Comparison of ENCODE assay signal across 8 cellular contexts in the genomic region with DNA sequence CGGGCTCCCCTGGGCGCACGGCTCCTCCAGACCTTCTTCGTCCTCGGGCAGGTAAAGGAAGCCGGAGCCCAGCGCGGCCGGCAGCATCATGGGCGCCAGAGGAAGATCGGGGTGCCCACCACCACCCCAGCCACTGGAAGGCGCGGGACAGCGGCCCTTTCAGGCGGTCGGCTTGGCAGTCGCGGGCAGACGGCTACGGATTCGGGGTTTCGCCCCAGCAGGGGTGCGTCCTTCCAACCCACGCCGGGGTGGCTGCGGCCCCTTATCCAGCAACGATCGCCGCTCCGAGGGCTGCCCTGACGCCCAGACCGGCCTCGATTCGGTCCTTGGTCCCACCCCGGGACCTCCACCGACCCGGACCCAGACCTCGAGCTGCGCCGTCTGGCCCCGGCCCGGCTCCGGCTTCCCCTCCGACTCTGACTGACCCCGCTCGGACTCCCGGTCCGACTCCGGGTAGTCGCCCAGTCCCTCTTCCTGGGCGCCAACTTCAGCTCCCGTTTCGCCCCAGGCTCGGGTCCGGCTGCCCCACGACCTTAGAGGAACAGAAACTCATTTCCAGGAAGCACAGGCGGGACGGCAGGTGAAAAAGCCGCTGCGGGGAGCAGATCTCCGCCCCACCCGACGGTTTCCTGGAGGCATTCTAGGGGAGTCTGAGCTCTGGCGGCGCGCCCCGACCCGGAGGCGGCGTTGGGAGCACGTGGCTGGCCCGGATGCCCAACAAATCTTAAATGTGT. TPM values are rescaled to one million over a fixed set of nuclear protein-coding genes. Genes with fewer than 3 reads are reported as not detected.
DNase-seq lines count a peak whose midpoint lies in the region; ATAC-seq and TF ChIP-seq lines count a peak whose summit lies in the region.

No MANE protein-coding gene starts in this region.

- H3K9me3 Mint-ChIP-seq in CD4-positive, alpha-beta T cell, result no peaks in the 10 kb centered on the region
- no peaks in the 10 kb centered on the region for H3K9me3 Mint-ChIP-seq in activated CD4-positive, alpha-beta memory T cell treated with anti-CD3 and anti-CD28 coated beads, Interleukin-2, amount 10 ng/mL, durations not matched to agents 7 days and 5 days
- H3K9me3 Mint-ChIP-seq in chondrocyte (ENCODE audit: low read depth), result no peaks in the 10 kb centered on the region

- peak in 9 of 10 experiments; percentile 2 to 55 (median 21) for DNase-seq in CD4-positive, alpha-beta T cell
- peak; percentile 48 for DNase-seq in activated CD4-positive, alpha-beta memory T cell treated with anti-CD3 and anti-CD28 coated beads, Interleukin-2, amount 10 ng/mL, durations not matched to agents 7 days and 5 days
- no peak for DNase-seq in esophagus muscularis mucosa (ENCODE audit: extremely low spot score)
- DNase-seq in sigmoid colon, result no peak
- DNase-seq in NOMO-1 treated with dmso at 0.1 percent for 144 hours (lab: John Stamatoyannopoulos, UW; ENCODE audit: unreplicated experiment), result no peak
- no peak for DNase-seq in chondrocyte (ENCODE audit: low spot score)

- CTCF ChIA-PET in CD4-positive, alpha-beta T cell (lab: Charles Lee), result no interaction called here
- CTCF ChIA-PET in activated CD4-positive, alpha-beta memory T cell treated with anti-CD3 and anti-CD28 coated beads, Interleukin-2, amount 10 ng/mL, durations not matched to agents 7 days and 5 days (lab: Charles Lee), result interaction anchor here (0.7 to 1.6 kb wide), 3 partner anchors 76 to 289 kb away, joined by 3 to 4 read pairs (median 4); a partner anchor contains a TSS

- peaks cover 21% of the 10 kb centered on the region for H3K27me3 ChIP-seq in CD4-positive, alpha-beta T cell (ENCODE audit: control insufficient read depth, insufficient read depth, low read length)
- H3K27me3 ChIP-seq in esophagus muscularis mucosa, result peaks cover 0 to 14% (median 0%) of the 10 kb centered on the region in 4 donors
- H3K27me3 ChIP-seq in sigmoid colon, result no peaks in the 10 kb centered on the region

- H3K4me3 ChIP-seq in esophagus muscularis mucosa, result peak overlapping the region; percentile 28 to 43 (median 38)
- H3K4me3 ChIP-seq in sigmoid colon, result peak overlapping the region in 3 of 4 donors; percentile 14 to 28 (median 26)

- H3K27ac ChIP-seq in CD4-positive, alpha-beta T cell (ENCODE audit: low read depth, low read length), result no peak overlapping the region
- H3K27ac ChIP-seq in esophagus muscularis mucosa (replicated peaks in 1 of 4) (no peak overlapping the region), sigmoid colon (no peak overlapping the region)

- no peaks in the 10 kb centered on the region for H3K36me3 ChIP-seq in esophagus muscularis mucosa
- no peaks in the 10 kb centered on the region for H3K36me3 ChIP-seq in sigmoid colon

- POLR2A ChIA-PET in CD4-positive, alpha-beta T cell (lab: Charles Lee), result no interaction called here
- POLR2A ChIA-PET in activated CD4-positive, alpha-beta memory T cell treated with anti-CD3 and anti-CD28 coated beads, Interleukin-2, amount 10 ng/mL, durations not matched to agents 7 days and 5 days (lab: Charles Lee), result interaction anchor here (1.0 kb wide), 1 partner anchor 177 kb away, joined by 8 read pairs; no protein-coding TSS in a partner anchor

- TF ChIP-seq EP300 in esophagus muscularis mucosa (IDR thresholded peaks at IDR 0.05) (no peak), sigmoid colon (IDR thresholded peaks at IDR 0.05) (no peak)

- intact Hi-C loops in CD4-positive, alpha-beta T cell (cut with DNase I, micrococcal nuclease), result no loop called here
- intact Hi-C loops in esophagus muscularis mucosa (cut with DNase I) (no loop called here), sigmoid colon (cut with DNase I) (no loop called here)

- no peak overlapping the region for H3K27ac Mint-ChIP-seq in CD4-positive, alpha-beta T cell
- H3K27ac Mint-ChIP-seq in activated CD4-positive, alpha-beta memory T cell treated with anti-CD3 and anti-CD28 coated beads, Interleukin-2, amount 10 ng/mL, durations not matched to agents 7 days and 5 days, result no peak overlapping the region
- H3K27ac Mint-ChIP-seq in chondrocyte (ENCODE audit: unreplicated experiment), result no peak overlapping the region

- no peak for TF ChIP-seq CTCF in CD4-positive, alpha-beta T cell (IDR thresholded peaks at IDR 0.05)
- TF ChIP-seq CTCF in esophagus muscularis mucosa (IDR thresholded peaks at IDR 0.05) (no peak), sigmoid colon (IDR thresholded peaks at IDR 0.05) (no peak), chondrocyte (IDR thresholded peaks at IDR 0.05) (no peak)

- TF ChIP-seq POLR2A in esophagus muscularis mucosa (IDR thresholded peaks at IDR 0.05; ENCODE audit: low read depth) (no peak), sigmoid colon (IDR thresholded peaks at IDR 0.05) (no peak)

- WGBS in esophagus muscularis mucosa, result 31% methylated on average over 20 of the region's 72 CpGs
- WGBS in sigmoid colon, 2 donors, result 31 to 44% methylated on average over 72 of the region's 72 CpGs

- peaks cover 13% of the 10 kb centered on the region for H3K4me1 Mint-ChIP-seq in CD4-positive, alpha-beta T cell (ENCODE audit: low read depth)
- H3K4me1 Mint-ChIP-seq in activated CD4-positive, alpha-beta memory T cell treated with anti-CD3 and anti-CD28 coated beads, Interleukin-2, amount 10 ng/mL, durations not matched to agents 7 days and 5 days, result peaks cover 26% of the 10 kb centered on the region
- peaks cover 11% of the 10 kb centered on the region for H3K4me1 Mint-ChIP-seq in chondrocyte (ENCODE audit: low read depth)

- peak; percentile 64 for ATAC-seq in CD4-positive, alpha-beta T cell (ENCODE audit: poor library complexity)
- ATAC-seq in GM19463 (IDR thresholded peaks at IDR 0.05; ENCODE audit: unreplicated experiment), result no peak
- ATAC-seq in GM19397 (IDR thresholded peaks at IDR 0.05; ENCODE audit: unreplicated experiment), result no peak

- peaks cover 21% of the 10 kb centered on the region for H3K27me3 Mint-ChIP-seq in CD4-positive, alpha-beta T cell
- peaks cover 5% of the 10 kb centered on the region for H3K27me3 Mint-ChIP-seq in activated CD4-positive, alpha-beta memory T cell treated with anti-CD3 and anti-CD28 coated beads, Interleukin-2, amount 10 ng/mL, durations not matched to agents 7 days and 5 days
- H3K27me3 Mint-ChIP-seq in chondrocyte (ENCODE audit: low read depth), result no peaks in the 10 kb centered on the region

- H3K9me3 ChIP-seq in CD4-positive, alpha-beta T cell (ENCODE audit: control insufficient read depth, low read length), result no peaks in the 10 kb centered on the region
- H3K9me3 ChIP-seq in esophagus muscularis mucosa (no peaks in the 10 kb centered on the region), sigmoid colon (no peaks in the 10 kb centered on the region)

- H3K4me1 ChIP-seq in esophagus muscularis mucosa (peaks cover 0 to 21% (median 13%) of the 10 kb centered on the region in 4 donors), sigmoid colon (peaks cover 2 to 17% (median 11%) of the 10 kb centered on the region in 4 donors)

- H3K36me3 Mint-ChIP-seq in CD4-positive, alpha-beta T cell (ENCODE audit: low read depth), result no peaks in the 10 kb centered on the region
- H3K36me3 Mint-ChIP-seq in activated CD4-positive, alpha-beta memory T cell treated with anti-CD3 and anti-CD28 coated beads, Interleukin-2, amount 10 ng/mL, durations not matched to agents 7 days and 5 days (ENCODE audit: low read depth), result no peaks in the 10 kb centered on the region
- no peaks in the 10 kb centered on the region for H3K36me3 Mint-ChIP-seq in chondrocyte (ENCODE audit: low read depth)

- H3K4me3 Mint-ChIP-seq in CD4-positive, alpha-beta T cell, result peak overlapping the region; percentile 69
- H3K4me3 Mint-ChIP-seq in activated CD4-positive, alpha-beta memory T cell treated with anti-CD3 and anti-CD28 coated beads, Interleukin-2, amount 10 ng/mL, durations not matched to agents 7 days and 5 days, result peak overlapping the region; percentile 75
- H3K4me3 Mint-ChIP-seq in chondrocyte (ENCODE audit: unreplicated experiment), result no peak overlapping the region

RNA-seq across cellular contexts. Expression of a gene that starts 30.2 kb away (rescaled TPM):
- total RNA-seq in CD4-positive, alpha-beta T cell, result 100 to 1,000 TPM; 174 to 181 TPM
- total RNA-seq in activated CD4-positive, alpha-beta memory T cell treated with anti-CD3 and anti-CD28 coated beads, Interleukin-2, amount 10 ng/mL, durations not matched to agents 7 days and 5 days, result 10 to 100 TPM; 81.6 to 85.4 TPM
- total RNA-seq in esophagus muscularis mucosa (10 to 100 TPM; 57.1 to 73.0 (median 63.6) TPM), sigmoid colon (100 to 1,000 TPM in 1 of 4 donors, 10 to 100 TPM in 3; 68.1 to 126 (median 87.8) TPM), chondrocyte (93.5 to 105 TPM (median 95.1 TPM) in 3 replicates)
- polyA plus RNA-seq in sigmoid colon, result 10 to 100 TPM; 55.0 to 71.7 (median 56.5) TPM

RNA-seq across cellular contexts. Expression of a gene that starts 34.8 kb away (rescaled TPM):
- total RNA-seq in CD4-positive, alpha-beta T cell, result under 1 TPM; 0.36 to 0.39 TPM
- total RNA-seq in activated CD4-positive, alpha-beta memory T cell treated with anti-CD3 and anti-CD28 coated beads, Interleukin-2, amount 10 ng/mL, durations not matched to agents 7 days and 5 days, result 1 to 10 TPM; 2.3 to 2.8 TPM
- total RNA-seq in esophagus muscularis mucosa, result 10 to 100 TPM; 36.9 to 66.9 (median 52.8) TPM
- total RNA-seq in sigmoid colon, result 10 to 100 TPM; 59.5 to 66.0 (median 64.4) TPM
- polyA plus RNA-seq in sigmoid colon, result 1 to 10 TPM; 4.1 to 4.8 (median 4.6) TPM
- 3.8 to 9.6 TPM (median 8.9 TPM) in 3 replicates for total RNA-seq in chondrocyte

RNA-seq across cellular contexts. Expression of a gene that starts 56.3 kb away (rescaled TPM):
- 10 to 100 TPM; 13.2 to 16.0 TPM for total RNA-seq in CD4-positive, alpha-beta T cell
- total RNA-seq in activated CD4-positive, alpha-beta memory T cell treated with anti-CD3 and anti-CD28 coated beads, Interleukin-2, amount 10 ng/mL, durations not matched to agents 7 days and 5 days, result 10 to 100 TPM; 63.4 to 63.6 TPM
- total RNA-seq in esophagus muscularis mucosa (100 to 1,000 TPM in 1 of 4 donors, 10 to 100 TPM in 3; 66.2 to 104 (median 75.2) TPM), sigmoid colon (100 to 1,000 TPM in 2 of 4 donors, 10 to 100 TPM in 2; 51.5 to 337 (median 86.9) TPM), chondrocyte (43.5 to 47.6 TPM (median 45.2 TPM) in 3 replicates)
- 10 to 100 TPM; 47.8 to 83.5 (median 74.9) TPM for polyA plus RNA-seq in sigmoid colon

RNA-seq across cellular contexts. Expression of a gene that starts 58.8 kb away (rescaled TPM):
- total RNA-seq in CD4-positive, alpha-beta T cell, result 10 to 100 TPM; 32.1 to 35.2 TPM
- total RNA-seq in activated CD4-positive, alpha-beta memory T cell treated with anti-CD3 and anti-CD28 coated beads, Interleukin-2, amount 10 ng/mL, durations not matched to agents 7 days and 5 days, result 10 to 100 TPM; 19.7 to 19.8 TPM
- total RNA-seq in esophagus muscularis mucosa (10 to 100 TPM; 46.1 to 80.2 (median 58.8) TPM), sigmoid colon (100 to 1,000 TPM in 1 of 4 donors, 10 to 100 TPM in 3; 63.3 to 101 (median 76.8) TPM), chondrocyte (30.9 to 44.0 TPM (median 32.4 TPM) in 3 replicates)
- 10 to 100 TPM in 1 of 3 donors, 1 to 10 TPM in 2; 4.2 to 10.3 (median 4.8) TPM for polyA plus RNA-seq in sigmoid colon

Comparison
In these comparisons a context has a peak if more than half of its experiments do, and no peak if none do; other contexts are left out.
1. DNase-seq: peak in CD4-positive, alpha-beta T cell (9 of 10) and activated CD4-positive, alpha-beta memory T cell treated with anti-CD3 and anti-CD28 coated beads, Interleukin-2, amount 10 ng/mL, durations not matched to agents 7 days and 5 days (single experiment); none in esophagus muscularis mucosa (single experiment), sigmoid colon (single experiment), NOMO-1 treated with dmso at 0.1 percent for 144 hours (single experiment) and chondrocyte (single experiment).